In the genomic region with DNA sequence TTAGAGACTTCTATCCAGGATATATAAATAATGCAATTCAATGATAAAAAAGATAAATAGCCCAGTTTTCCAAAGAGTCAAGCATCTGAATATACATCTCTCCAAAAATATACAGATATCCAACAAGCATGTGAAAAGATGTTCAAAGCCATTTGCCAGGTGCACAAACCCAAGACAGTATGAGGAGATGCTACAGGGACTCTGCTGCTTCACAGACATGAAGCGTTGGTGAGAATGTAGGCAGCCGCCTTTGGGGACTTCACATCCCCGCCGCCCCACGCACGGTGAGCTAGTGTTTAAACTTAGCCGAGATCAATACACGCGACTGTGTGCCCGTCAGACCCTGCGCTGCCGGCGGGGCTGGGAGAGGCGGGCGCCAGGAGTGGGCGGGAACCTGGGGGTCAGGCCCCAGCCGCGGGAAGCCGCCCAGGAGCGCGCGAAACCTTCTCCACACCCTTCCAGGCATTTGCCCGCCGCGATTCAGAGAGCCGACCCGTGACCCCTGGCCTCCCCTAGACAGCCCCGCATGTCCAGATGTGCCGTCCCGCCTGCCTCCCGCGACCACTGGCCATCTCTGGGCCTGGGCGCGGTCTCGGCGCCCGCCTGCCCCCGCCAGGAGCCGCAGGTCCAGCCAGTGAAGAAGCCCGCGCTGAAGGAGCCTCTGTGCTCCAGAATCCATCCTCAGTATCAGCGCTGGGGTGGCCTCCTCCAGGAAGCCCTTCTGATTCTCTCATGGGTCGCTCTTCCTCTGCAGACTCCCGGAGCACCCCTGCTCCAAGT, we compare ENCODE assay signal across 1 cellular context.
TF ChIP-seq lines count a peak whose summit lies in the region.

No MANE protein-coding gene starts in this region.

TF ChIP-seq in H1, 55 proteins besides CTCF, POLR2A, EP300 and RAD21 (continued from another document):
- peak; percentile 65 for TF ChIP-seq SUZ12 (IDR thresholded peaks at IDR 0.05; ENCODE audit: low read length)
TF ChIP-seq in H1: peak in this region for 5.
